Comparison of ENCODE assay signal across 16 cellular contexts in genomic region chr13:107807306-107808073, GRCh38.
DNase-seq lines count a peak whose midpoint lies in the region; TF ChIP-seq lines count a peak whose summit lies in the region.
"Had no signal": no experiment of that assay in that cellular context is flagged by ENCODE, and none has a peak within 500 bp of the region (broad histone marks: within the 10 kb centered on the region; RNA-seq: fewer than 3 reads in every experiment).

No MANE protein-coding gene starts in this region.

- H3K27me3 ChIP-seq in tibial artery = no peaks in the 10 kb centered on the region
- H3K27me3 ChIP-seq: neutrophil, tibial nerve had no signal

- DNase-seq in COR-L47 (lab: John Stamatoyannopoulos, UW) (peak; percentile 81), NCI-H1105 (lab: John Stamatoyannopoulos, UW) (peak; percentile 90), NCI-H226 (peak; percentile 20), dermis microvascular lymphatic vessel endothelial cell (ENCODE audit: low read depth in 2 of 2) (peak; percentile 78 to 87), tibial artery (no peak), GM03348 (ENCODE audit: low spot score) (no peak), pons (ENCODE audit: low spot score) (no peak)
- DNase-seq in activated CD4-positive, CD25-positive, alpha-beta regulatory T cell treated with anti-CD3 and anti-CD28 coated beads, Interleukin-2, amount 50 U/mL, for 72 hours = no peak
- DNase-seq: activated CD4-positive, alpha-beta T cell treated with anti-CD3 and anti-CD28 coated beads for 36 hours; activated CD8-positive, alpha-beta memory T cell treated with anti-CD3 and anti-CD28 coated beads, Interleukin-2, amount 10 ng/mL, durations not matched to agents 7 days and 5 days; KG1; NK-92 treated with Interleukin-12 subunit alpha and Interleukin-12 subunit beta, amount 100 ng/mL, for 24 hours; RPMI8226 had no signal

- H3K36me3 ChIP-seq in tibial artery = no peaks in the 10 kb centered on the region
- H3K36me3 ChIP-seq: neutrophil, tibial nerve had no signal

- intact Hi-C loops in tibial artery (cut with DNase I; ENCODE audit: low total_unique reads) = no loop called here

- H3K4me3 ChIP-seq in tibial artery = no peak overlapping the region
- H3K4me3 ChIP-seq: GM23338, tibial nerve had no signal

- H3K9me3 ChIP-seq in tibial artery = no peaks in the 10 kb centered on the region
- H3K9me3 ChIP-seq: neutrophil, tibial nerve had no signal

- TF ChIP-seq CTCF in tibial artery (IDR thresholded peaks at IDR 0.05) = no peak

- H3K27ac ChIP-seq in tibial artery = no peak overlapping the region
- H3K27ac ChIP-seq: neutrophil, tibial nerve had no signal

- H3K4me1 ChIP-seq in tibial artery = no peaks in the 10 kb centered on the region
- H3K4me1 ChIP-seq: tibial nerve had no signal

Comparison
In these comparisons a context has a peak if more than half of its experiments do, and no peak if none do; other contexts are left out.
1. DNase-seq: peak in COR-L47 (single experiment), NCI-H1105 (single experiment), NCI-H226 (single experiment) and dermis microvascular lymphatic vessel endothelial cell (2 of 2); none in activated CD4-positive, CD25-positive, alpha-beta regulatory T cell treated with anti-CD3 and anti-CD28 coated beads, Interleukin-2, amount 50 U/mL, for 72 hours (single experiment), tibial artery (0 of 2), GM03348 (single experiment) and pons (single experiment).